9 cellular contexts compared by ENCODE assay signal in the genomic region with DNA sequence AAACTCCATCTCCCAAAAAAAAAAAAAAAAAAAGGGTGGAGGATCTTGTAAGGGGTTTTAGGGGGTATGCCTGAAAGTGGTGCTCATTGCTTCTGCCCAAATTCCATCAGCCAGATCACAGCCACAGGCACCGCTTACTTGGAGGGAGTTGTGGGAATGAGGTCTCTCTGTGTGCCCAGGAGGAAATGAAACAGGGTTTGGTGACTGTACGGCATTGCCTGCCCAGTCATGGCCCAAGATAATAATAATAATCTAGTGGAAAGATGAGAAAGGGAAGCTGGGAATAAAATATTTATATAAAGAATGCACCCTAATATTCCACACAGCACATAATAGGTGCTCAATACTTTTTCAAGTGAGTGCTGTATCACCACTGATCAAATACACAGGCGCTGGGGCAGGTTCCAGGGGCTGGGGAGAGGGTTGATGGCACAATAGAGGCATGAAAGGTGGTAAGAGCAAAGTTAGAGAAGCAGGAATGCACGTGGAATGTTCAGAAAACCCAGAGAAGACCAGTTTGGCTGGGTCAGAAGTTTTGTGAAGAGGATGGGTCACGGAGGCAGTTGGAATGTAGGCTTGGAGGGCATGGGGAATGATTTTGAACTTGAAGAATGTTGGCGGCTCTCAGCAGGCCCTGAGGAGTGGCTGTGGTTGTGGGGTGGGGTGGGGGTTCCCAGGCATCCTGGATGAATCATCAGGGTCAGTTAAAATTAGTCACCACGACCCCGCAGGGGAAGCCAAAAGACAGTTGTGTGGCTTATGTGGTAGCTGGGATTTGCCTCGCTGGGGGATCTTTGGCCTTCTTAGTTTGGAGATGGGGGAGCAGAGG. TPM values are rescaled to one million over a fixed set of nuclear protein-coding genes. Genes with fewer than 3 reads are reported as not detected.
DNase-seq lines count a peak whose midpoint lies in the region; TF ChIP-seq lines count a peak whose summit lies in the region.
"Had no signal": no experiment of that assay in that cellular context is flagged by ENCODE, and none has a peak within 500 bp of the region (broad histone marks: within the 10 kb centered on the region; RNA-seq: fewer than 3 reads in every experiment).

No MANE protein-coding gene starts in this region.

- H3K36me3 ChIP-seq in HUES48 (ENCODE audit: control insufficient read depth, insufficient read depth, low read length) (no peaks in the 10 kb centered on the region), fibroblast of lung (ENCODE audit: control insufficient read depth, insufficient read depth, low read length) (no peaks in the 10 kb centered on the region)

- H3K4me3 ChIP-seq in HUES48 (ENCODE audit: low read depth, low read length) (no peak overlapping the region), fibroblast of lung (replicated peaks in 1 of 4; ENCODE audit: control extremely low read depth in 1 of 4, insufficient read depth in 1 of 4, low read depth in 3 of 4, low read length in 4 of 4) (no peak overlapping the region)

- H3K9ac ChIP-seq in HUES48 (ENCODE audit: low read depth, low read length) (no peak overlapping the region), fibroblast of lung (ENCODE audit: insufficient read depth, low read length) (peak overlapping the region; percentile 38)

- no peaks in the 10 kb centered on the region for H3K79me2 ChIP-seq in fibroblast of lung (ENCODE audit: control insufficient read depth, insufficient read depth, low read length)

- H3K27ac ChIP-seq in HUES48 (ENCODE audit: low read depth, low read length) = peak overlapping the region; percentile 88
- peak overlapping the region; percentile 90 for H3K27ac ChIP-seq in fibroblast of lung (ENCODE audit: insufficient read depth, low read length)

- H3K4me1 ChIP-seq in HUES48 (ENCODE audit: control insufficient read depth, insufficient read depth, low read length) = peaks cover 12% of the 10 kb centered on the region
- H3K4me1 ChIP-seq in fibroblast of lung (ENCODE audit: control insufficient read depth, extremely low read depth, insufficient read depth, low read length) = peaks cover 14% of the 10 kb centered on the region

- no peak overlapping the region for H2AFZ ChIP-seq in fibroblast of lung (ENCODE audit: low read length)

- peak overlapping the region; percentile 72 for H3K4me2 ChIP-seq in fibroblast of lung (ENCODE audit: extremely low read depth, insufficient read depth, low read length)

- H3K9me3 ChIP-seq in HUES48 (ENCODE audit: control insufficient read depth, insufficient read depth, low read length) = no peaks in the 10 kb centered on the region
- no peaks in the 10 kb centered on the region for H3K9me3 ChIP-seq in fibroblast of lung (ENCODE audit: control insufficient read depth, insufficient read depth, low read depth, low read length)

- DNase-seq in AML-193 (lab: John Stamatoyannopoulos, UW) (peak; percentile 8 to 9), fibroblast of lung (ENCODE audit: low read depth in 2 of 2) (peak; percentile 99), renal cortical epithelial cell (ENCODE audit: low read depth) (peak; percentile 98), NCI-H526 (lab: John Stamatoyannopoulos, UW) (no peak), DMS53 treated with DMSO at 0.1 percent for 48 hours (lab: John Stamatoyannopoulos, UW; ENCODE audit: unreplicated experiment) (no peak), SKM-1 (lab: John Stamatoyannopoulos, UW; ENCODE audit: unreplicated experiment) (no peak)
- DNase-seq in activated CD8-positive, alpha-beta memory T cell treated with anti-CD3 and anti-CD28 coated beads for 24 hours = peak; percentile 81

- H3K27me3 ChIP-seq in HUES48 (ENCODE audit: control insufficient read depth, insufficient read depth, low read length) (no peaks in the 10 kb centered on the region), fibroblast of lung (ENCODE audit: control insufficient read depth, insufficient read depth, low read length) (no peaks in the 10 kb centered on the region)

- H4K20me1 ChIP-seq in fibroblast of lung (ENCODE audit: control insufficient read depth, extremely low read depth, insufficient read depth, low read length) = no peaks in the 10 kb centered on the region

- no peak for TF ChIP-seq CTCF in fibroblast of lung (conservative IDR thresholded peaks at IDR 0.05 in 1 of 2, IDR thresholded peaks at IDR 0.05 in 1 of 2; ENCODE audit: low read depth in 1 of 2, low read length in 2 of 2)

RNA-seq across cellular contexts. Expression of a gene that starts 12.5 kb away (rescaled TPM):
- not detected in 2 replicates for total RNA-seq in fibroblast of lung
- polyA plus RNA-seq in fibroblast of lung = not detected in 2 replicates
- not detected in 2 replicates for polyA plus RNA-seq in fibroblast of lung (2012)
- polyA minus RNA-seq in fibroblast of lung (ENCODE audit: low replicate concordance) = not detected in 2 replicates
- total RNA-seq in renal cortical epithelial cell = not detected in 2 replicates
- total RNA-seq: mononuclear cell had no signal

RNA-seq across cellular contexts. Expression of a gene that starts 18.6 kb away (rescaled TPM):
- total RNA-seq in fibroblast of lung (50.3 and 58.3 TPM in 2 replicates), renal cortical epithelial cell (22.1 and 37.9 TPM in 2 replicates)
- polyA plus RNA-seq in fibroblast of lung = 11.8 and 18.7 TPM in 2 replicates
- polyA plus RNA-seq in fibroblast of lung (2012) = 10.8 and 20.4 TPM in 2 replicates
- 18.8 and 19.3 TPM in 2 replicates for polyA minus RNA-seq in fibroblast of lung (ENCODE audit: low replicate concordance)

Comparison
In these comparisons a context has a peak if more than half of its experiments do, and no peak if none do; other contexts are left out.
1. DNase-seq: peak in AML-193 (2 of 2), activated CD8-positive, alpha-beta memory T cell treated with anti-CD3 and anti-CD28 coated beads for 24 hours (single experiment), fibroblast of lung (2 of 2) and renal cortical epithelial cell (single experiment); none in NCI-H526 (0 of 2), DMS53 treated with DMSO at 0.1 percent for 48 hours (single experiment) and SKM-1 (single experiment).